Comparison of ENCODE assay signal across 9 cellular contexts in the genomic region with DNA sequence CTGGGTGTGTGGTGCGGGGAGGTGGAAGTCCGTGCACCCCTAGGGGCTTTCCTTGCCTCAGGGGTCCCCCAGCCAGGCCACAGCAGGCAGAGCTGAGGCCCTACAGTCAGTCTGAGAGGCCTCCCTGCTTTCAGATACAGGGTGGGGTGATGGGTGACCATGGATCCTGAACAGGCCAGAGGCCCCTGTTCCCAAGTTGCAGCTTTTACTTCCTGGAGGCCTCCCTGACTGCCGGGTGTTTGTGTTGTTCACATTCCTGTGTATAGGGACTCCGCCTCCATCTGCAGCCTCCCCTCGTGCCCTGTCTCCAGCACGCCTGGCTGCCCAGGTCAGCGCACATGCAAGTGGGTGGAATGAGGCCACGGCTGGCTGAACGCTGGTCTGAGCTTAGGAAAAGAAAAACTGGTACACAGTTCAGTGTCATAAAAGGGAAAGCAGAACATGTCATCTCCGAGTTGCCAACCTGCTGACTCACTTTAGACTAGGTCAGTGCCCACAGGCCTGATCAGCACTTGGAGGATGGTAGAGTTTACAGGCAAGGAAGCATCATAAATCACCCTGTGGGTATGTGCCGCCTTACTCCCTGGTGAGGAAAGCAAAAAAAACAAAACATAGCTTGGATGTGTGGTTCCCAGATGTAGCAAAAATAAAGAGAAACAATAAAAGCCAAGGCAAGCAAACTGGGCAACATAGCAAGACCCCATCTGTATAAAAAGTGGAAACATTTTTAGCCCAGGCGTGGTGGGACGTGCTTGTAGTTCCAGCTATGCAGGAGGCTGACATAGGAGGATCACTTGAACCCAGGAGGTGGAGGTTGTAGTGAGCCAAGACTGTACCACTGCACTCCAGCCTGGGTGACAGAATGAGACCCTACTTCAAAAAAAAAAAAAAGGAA. TPM values are rescaled to one million over a fixed set of nuclear protein-coding genes. Genes with fewer than 3 reads are reported as not detected.
DNase-seq lines count a peak whose midpoint lies in the region; ATAC-seq and TF ChIP-seq lines count a peak whose summit lies in the region.
"Had no signal": no experiment of that assay in that cellular context is flagged by ENCODE, and none has a peak within 500 bp of the region (broad histone marks: within the 10 kb centered on the region; RNA-seq: fewer than 3 reads in every experiment).

No MANE protein-coding gene starts in this region.

- no peak for ATAC-seq in T-cell (replicated peaks in 1 of 4)

- H3K4me3 ChIP-seq in Peyer's patch: no peak overlapping the region
- H3K4me3 ChIP-seq in left ventricle myocardium inferior: no peak overlapping the region

- TF ChIP-seq CTCF in Peyer's patch (IDR thresholded peaks at IDR 0.05) (no peak), left ventricle myocardium inferior (IDR thresholded peaks at IDR 0.05; ENCODE audit: borderline replicate concordance) (no peak)

- no peaks in the 10 kb centered on the region for H3K27me3 Mint-ChIP-seq in T-cell

- CTCF ChIA-PET in T-cell (lab: Charles Lee): interaction anchor here in 1 of 2 donors (0.6 to 1.2 kb wide), 2 partner anchors 22 to 71 kb away, joined by 4 to 6 read pairs; no protein-coding TSS in a partner anchor

- peak in 1 of 2 donors; percentile 13 for TF ChIP-seq POLR2A in Peyer's patch (IDR thresholded peaks at IDR 0.05)

- H3K4me1 Mint-ChIP-seq in T-cell: peaks cover 13 to 22% (median 20%) of the 10 kb centered on the region in 3 donors

- peak; percentile 8 for DNase-seq in DMS79 treated with DMSO at 0.1 percent for 48 hours (lab: John Stamatoyannopoulos, UW)
- DNase-seq in DMS79 (lab: John Stamatoyannopoulos, UW): no peak
- peak; percentile 33 to 79 (median 77) for DNase-seq in Peyer's patch
- peak; percentile 50 for DNase-seq in left ventricle myocardium inferior
- DNase-seq in stromal cell of bone marrow (ENCODE audit: low read depth): peak; percentile 50
- DNase-seq in NCI-H1417 treated with DMSO at 0.1 percent for 48 hours (lab: John Stamatoyannopoulos, UW): no peak
- DNase-seq in T-cell: no peak
- no peak for DNase-seq in stimulated activated CD4-positive, alpha-beta T cell treated with anti-CD3 and anti-CD28 coated beads, Interleukin-4, amount 100 ng/mL, for 1 hour

- POLR2A ChIA-PET in T-cell (lab: Charles Lee): interaction anchor here in 1 of 2 donors (0.5 to 0.6 kb wide), 2 partner anchors 318 to 483 kb away, joined by 7 to 8 read pairs; no protein-coding TSS in a partner anchor

- no peak overlapping the region for H3K4me3 Mint-ChIP-seq in T-cell

- no peaks in the 10 kb centered on the region for H3K9me3 Mint-ChIP-seq in T-cell

- H3K4me1 ChIP-seq in Peyer's patch: peaks cover 0 to 15% (median 9%) of the 10 kb centered on the region in 4 donors
- peaks cover 84% of the 10 kb centered on the region for H3K4me1 ChIP-seq in left ventricle myocardium inferior

- no peaks in the 10 kb centered on the region for H3K9me3 ChIP-seq in Peyer's patch
- no peaks in the 10 kb centered on the region for H3K9me3 ChIP-seq in left ventricle myocardium inferior (replicated peaks)

- H3K27ac ChIP-seq in Peyer's patch: peak overlapping the region; percentile 64 to 79 (median 71)
- peak overlapping the region; percentile 93 for H3K27ac ChIP-seq in left ventricle myocardium inferior (replicated peaks)
- H3K27ac ChIP-seq: 22Rv1 had no signal

- intact Hi-C loops in left ventricle myocardium inferior (cut with micrococcal nuclease): no loop called here

- H3K36me3 ChIP-seq in Peyer's patch (peaks cover 0 to 33% (median 0%) of the 10 kb centered on the region in 3 donors), left ventricle myocardium inferior (peaks cover 77% of the 10 kb centered on the region)

- peak overlapping the region in 1 of 2 donors; percentile 54 for H3K27ac Mint-ChIP-seq in T-cell

- peaks cover 18% of the 10 kb centered on the region for H3K36me3 Mint-ChIP-seq in T-cell

- H3K27me3 ChIP-seq in Peyer's patch (no peaks in the 10 kb centered on the region), left ventricle myocardium inferior (ENCODE audit: low read depth) (no peaks in the 10 kb centered on the region)

RNA-seq across cellular contexts. Expression of a gene that starts 6.2 kb away (rescaled TPM):
- 10 to 100 TPM; 19.9 to 83.3 (median 46.4) TPM for total RNA-seq in Peyer's patch
- total RNA-seq in left ventricle myocardium inferior: 44.2 TPM
- 100 to 1,000 TPM; 146 to 216 (median 185) TPM for total RNA-seq in T-cell

RNA-seq across cellular contexts. Expression of a gene that starts 13.0 kb away (rescaled TPM):
- 10 to 100 TPM in 3 of 4 donors, 1 to 10 TPM in 1; 8.3 to 27.5 (median 17.6) TPM for total RNA-seq in Peyer's patch
- 35.5 TPM for total RNA-seq in left ventricle myocardium inferior
- 10 to 100 TPM in 4 of 5 donors, 1 to 10 TPM in 1; 8.7 to 16.4 (median 10.9) TPM for total RNA-seq in T-cell

RNA-seq across cellular contexts. Expression of a gene that starts 22.2 kb away (rescaled TPM):
- 10 to 100 TPM; 15.7 to 67.4 (median 40.9) TPM for total RNA-seq in Peyer's patch
- 0.14 TPM for total RNA-seq in left ventricle myocardium inferior
- under 1 TPM in 3 of 5 donors, not detected in 2; 0.47 to 0.79 (median 0.62) TPM for total RNA-seq in T-cell

RNA-seq across cellular contexts. Expression of a gene that starts 52.6 kb away (rescaled TPM):
- 10 to 100 TPM; 11.4 to 26.0 (median 18.3) TPM for total RNA-seq in Peyer's patch
- 13.6 TPM for total RNA-seq in left ventricle myocardium inferior
- 10 to 100 TPM; 42.5 to 50.3 (median 43.9) TPM for total RNA-seq in T-cell

RNA-seq across cellular contexts. Expression of a gene that starts 52.7 kb away (rescaled TPM):
- total RNA-seq in Peyer's patch (100 to 1,000 TPM in 1 of 4 donors, 10 to 100 TPM in 3; 36.6 to 145 (median 65.0) TPM), left ventricle myocardium inferior (25.6 TPM), T-cell (10 to 100 TPM; 80.1 to 92.4 (median 87.2) TPM)

Comparison
In these comparisons a context has a peak if more than half of its experiments do, and no peak if none do; other contexts are left out.
1. DNase-seq: peak in DMS79 treated with DMSO at 0.1 percent for 48 hours (single experiment), Peyer's patch (3 of 3), left ventricle myocardium inferior (single experiment) and stromal cell of bone marrow (single experiment); none in DMS79 (single experiment), NCI-H1417 treated with DMSO at 0.1 percent for 48 hours (single experiment), T-cell (0 of 34) and stimulated activated CD4-positive, alpha-beta T cell treated with anti-CD3 and anti-CD28 coated beads, Interleukin-4, amount 100 ng/mL, for 1 hour (single experiment).
2. RNA of a gene that starts 22.2 kb away (total RNA-seq): 15.7 to 67.4 TPM in Peyer's patch; 0.47 to 0.79 TPM in T-cell and 0.14 TPM in left ventricle myocardium inferior (single experiment); every median in the first group is over 4 times any median in the second.